11 cellular contexts compared by ENCODE assay signal in genomic region chr11:7638710-7639642, GRCh38. TPM values are rescaled to one million over a fixed set of nuclear protein-coding genes. Genes with fewer than 3 reads are reported as not detected.
A peak's percentile ranks its signal among the peaks of the same experiment; 100 is the strongest.
DNase-seq lines count a peak whose midpoint lies in the region; ATAC-seq and TF ChIP-seq lines count a peak whose summit lies in the region.
"Had no signal": no experiment of that assay in that cellular context is flagged by ENCODE, and none has a peak within 500 bp of the region (broad histone marks: within the 10 kb centered on the region; RNA-seq: fewer than 3 reads in every experiment).

No MANE protein-coding gene starts in this region.

- peaks cover 66% of the 10 kb centered on the region for H3K36me3 Mint-ChIP-seq in activated T-helper 17 cell treated with anti-CD3 and anti-CD28 coated beads, Interleukin-2, amount 50 U/mL, for 72 hours (ENCODE audit: low read depth)

- no peak for TF ChIP-seq CTCF in GM12864 (IDR thresholded peaks at IDR 0.05; ENCODE audit: low read depth, low read length, missing control alignments)

- H3K4me3 Mint-ChIP-seq in activated T-helper 17 cell treated with anti-CD3 and anti-CD28 coated beads, Interleukin-2, amount 50 U/mL, for 72 hours: no peak overlapping the region
- H3K4me3 Mint-ChIP-seq: T-helper 2 cell treated with Interferon-gamma antibody and Interleukin-4, amounts not matched to agents 5 μg/mL and 100 μg/mL, for 36 hours had no signal

- H3K9me3 Mint-ChIP-seq in activated T-helper 17 cell treated with anti-CD3 and anti-CD28 coated beads, Interleukin-2, amount 50 U/mL, for 72 hours: no peaks in the 10 kb centered on the region
- H3K9me3 Mint-ChIP-seq: T-helper 2 cell treated with Interferon-gamma antibody and Interleukin-4, amounts not matched to agents 5 μg/mL and 100 μg/mL, for 36 hours had no signal

- intact Hi-C loops in left colon (cut with DNase I, micrococcal nuclease): no loop called here

- H3K27ac Mint-ChIP-seq in activated T-helper 17 cell treated with anti-CD3 and anti-CD28 coated beads, Interleukin-2, amount 50 U/mL, for 72 hours: no peak overlapping the region
- H3K27ac Mint-ChIP-seq: T-helper 2 cell treated with Interferon-gamma antibody and Interleukin-4, amounts not matched to agents 5 μg/mL and 100 μg/mL, for 36 hours had no signal

- ATAC-seq in GM21367 (IDR thresholded peaks at IDR 0.05; ENCODE audit: unreplicated experiment) (peak; percentile 49), HG03558 (IDR thresholded peaks at IDR 0.05; ENCODE audit: extremely low read depth, unreplicated experiment) (peak; percentile 49), left colon (peak; percentile 69)
- ATAC-seq in activated T-helper 17 cell treated with anti-CD3 and anti-CD28 coated beads, Interleukin-2, amount 50 U/mL, for 72 hours (replicated peaks): no peak

- no peaks in the 10 kb centered on the region for H3K27me3 Mint-ChIP-seq in activated T-helper 17 cell treated with anti-CD3 and anti-CD28 coated beads, Interleukin-2, amount 50 U/mL, for 72 hours

- H3K4me3 ChIP-seq in GM12864 (ENCODE audit: low read depth, low read length): no peak overlapping the region

- no peaks in the 10 kb centered on the region for H3K4me1 Mint-ChIP-seq in activated T-helper 17 cell treated with anti-CD3 and anti-CD28 coated beads, Interleukin-2, amount 50 U/mL, for 72 hours

- peak; percentile 21 for DNase-seq in GM12864 (ENCODE audit: low read depth)
- DNase-seq in left colon: no peak
- DNase-seq in AG20443 (ENCODE audit: low spot score): no peak
- no peak for DNase-seq in cerebellum (ENCODE audit: low spot score)
- DNase-seq in NCI-H2171 treated with DMSO at 0.1 percent for 48 hours (lab: John Stamatoyannopoulos, UW): no peak
- DNase-seq: activated T-cell treated with anti-CD3 and anti-CD28 coated beads, Interleukin-2, amount 50 U/mL, for 48 hours; Kasumi-1 had no signal

RNA-seq across cellular contexts. Expression of gene CYB5R2, which starts 34.3 kb away (rescaled TPM):
- total RNA-seq in left colon (1 to 10 TPM; 4.4 to 5.2 TPM), cerebellum (2.5 TPM)
- total RNA-seq in activated T-helper 17 cell treated with anti-CD3 and anti-CD28 coated beads, Interleukin-2, amount 50 U/mL, for 72 hours: 1 to 10 TPM; 1.5 to 3.1 TPM
